Comparison of ENCODE assay signal across 3 cellular contexts in genomic region chr7:44236333-44236728, GRCh38.
TF ChIP-seq lines count a peak whose summit lies in the region.

No MANE protein-coding gene starts in this region.

TF ChIP-seq in SK-N-SH, 30 proteins besides CTCF, POLR2A, EP300 and RAD21 (continued from another document):
- TF ChIP-seq ZBTB33 (IDR thresholded peaks at IDR 0.05; ENCODE audit: borderline replicate concordance, low read depth) (no peak), SMC3 (IDR thresholded peaks at IDR 0.05; ENCODE audit: low read depth, low read length) (no peak), CHD2 (IDR thresholded peaks at IDR 0.05; ENCODE audit: low read length, partially characterized antibody) (no peak), NFIC (IDR thresholded peaks at IDR 0.05; ENCODE audit: borderline replicate concordance) (no peak), MAX (IDR thresholded peaks at IDR 0.05; ENCODE audit: low read depth) (no peak), TCF12 (IDR thresholded peaks at IDR 0.05) (no peak)

TF ChIP-seq in SK-N-SH treated with all-trans-retinoic acid at 6 μM for 48 hours, 23 proteins besides CTCF, POLR2A, EP300 and RAD21 (continued from another document):
- no peak for TF ChIP-seq POU6F1 (CRISPR knock-in tag; IDR thresholded peaks at IDR 0.05; ENCODE audit: borderline replicate concordance, low read depth)

TF ChIP-seq in WTC11, 78 proteins besides CTCF, POLR2A, EP300 and RAD21 (continued from another document):
- TF ChIP-seq, protein P1, sequence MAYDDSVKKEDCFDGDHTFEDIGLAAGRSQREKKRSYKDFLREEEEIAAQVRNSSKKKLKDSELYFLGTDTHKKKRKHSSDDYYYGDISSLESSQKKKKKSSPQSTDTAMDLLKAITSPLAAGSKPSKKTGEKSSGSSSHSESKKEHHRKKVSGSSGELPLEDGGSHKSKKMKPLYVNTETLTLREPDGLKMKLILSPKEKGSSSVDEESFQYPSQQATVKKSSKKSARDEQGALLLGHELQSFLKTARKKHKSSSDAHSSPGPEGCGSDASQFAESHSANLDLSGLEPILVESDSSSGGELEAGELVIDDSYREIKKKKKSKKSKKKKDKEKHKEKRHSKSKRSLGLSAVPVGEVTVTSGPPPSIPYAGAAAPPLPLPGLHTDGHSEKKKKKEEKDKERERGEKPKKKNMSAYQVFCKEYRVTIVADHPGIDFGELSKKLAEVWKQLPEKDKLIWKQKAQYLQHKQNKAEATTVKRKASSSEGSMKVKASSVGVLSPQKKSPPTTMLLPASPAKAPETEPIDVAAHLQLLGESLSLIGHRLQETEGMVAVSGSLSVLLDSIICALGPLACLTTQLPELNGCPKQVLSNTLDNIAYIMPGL (CRISPR knock-in tag; IDR thresholded peaks at IDR 0.05) = no peak
- TF ChIP-seq GABPB1 (CRISPR knock-in tag; IDR thresholded peaks at IDR 0.05) = no peak
- TF ChIP-seq, protein P2, sequence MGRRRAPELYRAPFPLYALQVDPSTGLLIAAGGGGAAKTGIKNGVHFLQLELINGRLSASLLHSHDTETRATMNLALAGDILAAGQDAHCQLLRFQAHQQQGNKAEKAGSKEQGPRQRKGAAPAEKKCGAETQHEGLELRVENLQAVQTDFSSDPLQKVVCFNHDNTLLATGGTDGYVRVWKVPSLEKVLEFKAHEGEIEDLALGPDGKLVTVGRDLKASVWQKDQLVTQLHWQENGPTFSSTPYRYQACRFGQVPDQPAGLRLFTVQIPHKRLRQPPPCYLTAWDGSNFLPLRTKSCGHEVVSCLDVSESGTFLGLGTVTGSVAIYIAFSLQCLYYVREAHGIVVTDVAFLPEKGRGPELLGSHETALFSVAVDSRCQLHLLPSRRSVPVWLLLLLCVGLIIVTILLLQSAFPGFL (CRISPR knock-in tag; IDR thresholded peaks at IDR 0.05; ENCODE audit: borderline replicate concordance) = no peak
- TF ChIP-seq ATF6 (CRISPR knock-in tag; IDR thresholded peaks at IDR 0.05) = no peak
- no peak for TF ChIP-seq EMX1 (CRISPR knock-in tag; IDR thresholded peaks at IDR 0.05)
- TF ChIP-seq NR1H2 (CRISPR knock-in tag; IDR thresholded peaks at IDR 0.05) = no peak
- no peak for TF ChIP-seq ELF4 (CRISPR knock-in tag; IDR thresholded peaks at IDR 0.05; ENCODE audit: low read depth)
- TF ChIP-seq, protein P3, sequence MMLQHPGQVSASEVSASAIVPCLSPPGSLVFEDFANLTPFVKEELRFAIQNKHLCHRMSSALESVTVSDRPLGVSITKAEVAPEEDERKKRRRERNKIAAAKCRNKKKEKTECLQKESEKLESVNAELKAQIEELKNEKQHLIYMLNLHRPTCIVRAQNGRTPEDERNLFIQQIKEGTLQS (CRISPR knock-in tag; conservative IDR thresholded peaks at IDR 0.05) = no peak
- TF ChIP-seq SMAD4 (CRISPR knock-in tag; IDR thresholded peaks at IDR 0.05) = no peak
- TF ChIP-seq TP53 (CRISPR knock-in tag; IDR thresholded peaks at IDR 0.05) = no peak
- TF ChIP-seq KAT7 (CRISPR knock-in tag; IDR thresholded peaks at IDR 0.05; ENCODE audit: borderline replicate concordance) = no peak
- TF ChIP-seq ZNF232 (CRISPR knock-in tag; IDR thresholded peaks at IDR 0.05) = no peak
- TF ChIP-seq ZNF416 (CRISPR knock-in tag; IDR thresholded peaks at IDR 0.05) = no peak
- no peak for TF ChIP-seq MXD4 (CRISPR knock-in tag; IDR thresholded peaks at IDR 0.05; ENCODE audit: borderline replicate concordance)
- TF ChIP-seq ATF2 (CRISPR knock-in tag; IDR thresholded peaks at IDR 0.05; ENCODE audit: borderline replicate concordance, low read depth) = no peak
- no peak for TF ChIP-seq JUN (CRISPR knock-in tag; IDR thresholded peaks at IDR 0.05)
TF ChIP-seq in WTC11: peak in this region for 0.
